In genomic region chr5:52181403-52181802, GRCh38 we compare ENCODE assay signal across 22 cellular contexts.
"Had no signal": no experiment of that assay in that cellular context is flagged by ENCODE, and none has a peak within 500 bp of the region (broad histone marks: within the 10 kb centered on the region; RNA-seq: fewer than 3 reads in every experiment).

No MANE protein-coding gene starts in this region.

- H3K4me3 ChIP-seq: coronary artery, dorsolateral prefrontal cortex, esophagus muscularis mucosa, gastroesophageal sphincter, heart left ventricle, hepatocyte, left lung, lower lobe of right lung, mucosa of descending colon had no signal

- ATAC-seq: foreskin keratinocyte, gastroesophageal sphincter, heart left ventricle, left cardiac atrium, left lung, left ventricle myocardium superior, lower lobe of right lung, mucosa of descending colon had no signal

- H3K9me3 ChIP-seq: esophagus muscularis mucosa, heart left ventricle, lower lobe of right lung, mucosa of descending colon had no signal

- H3K79me2 ChIP-seq: hepatocyte had no signal

- H3K4me2 ChIP-seq: hepatocyte had no signal

- FAIRE-seq: endothelial cell of umbilical vein, frontal cortex, keratinocyte had no signal

- H3K27ac ChIP-seq: coronary artery, dorsolateral prefrontal cortex, esophagus muscularis mucosa, foreskin keratinocyte, gastroesophageal sphincter, heart left ventricle, hepatocyte, left lung, lower lobe of right lung had no signal

- H3K4me1 ChIP-seq: esophagus muscularis mucosa, foreskin keratinocyte, gastroesophageal sphincter, heart left ventricle, left lung, lower lobe of right lung had no signal

- H2AFZ ChIP-seq: hepatocyte had no signal

- H3K27me3 ChIP-seq: dorsolateral prefrontal cortex, esophagus muscularis mucosa, foreskin keratinocyte, gastroesophageal sphincter, heart left ventricle, hepatocyte, left lung had no signal

- DNase-seq: dermis blood vessel endothelial cell; dorsolateral prefrontal cortex; effector CD4-positive, alpha-beta T cell; effector memory CD4-positive, alpha-beta T cell; foreskin keratinocyte; heart left ventricle; hypothalamus; immature natural killer cell; left cardiac atrium; left lung; left ventricle myocardium superior; lower lobe of right lung; mesenchymal stem cell; mucosa of descending colon; naive B cell had no signal

- H3K36me3 ChIP-seq: esophagus muscularis mucosa, gastroesophageal sphincter, heart left ventricle, left lung, lower lobe of right lung had no signal
